In the genomic region with DNA sequence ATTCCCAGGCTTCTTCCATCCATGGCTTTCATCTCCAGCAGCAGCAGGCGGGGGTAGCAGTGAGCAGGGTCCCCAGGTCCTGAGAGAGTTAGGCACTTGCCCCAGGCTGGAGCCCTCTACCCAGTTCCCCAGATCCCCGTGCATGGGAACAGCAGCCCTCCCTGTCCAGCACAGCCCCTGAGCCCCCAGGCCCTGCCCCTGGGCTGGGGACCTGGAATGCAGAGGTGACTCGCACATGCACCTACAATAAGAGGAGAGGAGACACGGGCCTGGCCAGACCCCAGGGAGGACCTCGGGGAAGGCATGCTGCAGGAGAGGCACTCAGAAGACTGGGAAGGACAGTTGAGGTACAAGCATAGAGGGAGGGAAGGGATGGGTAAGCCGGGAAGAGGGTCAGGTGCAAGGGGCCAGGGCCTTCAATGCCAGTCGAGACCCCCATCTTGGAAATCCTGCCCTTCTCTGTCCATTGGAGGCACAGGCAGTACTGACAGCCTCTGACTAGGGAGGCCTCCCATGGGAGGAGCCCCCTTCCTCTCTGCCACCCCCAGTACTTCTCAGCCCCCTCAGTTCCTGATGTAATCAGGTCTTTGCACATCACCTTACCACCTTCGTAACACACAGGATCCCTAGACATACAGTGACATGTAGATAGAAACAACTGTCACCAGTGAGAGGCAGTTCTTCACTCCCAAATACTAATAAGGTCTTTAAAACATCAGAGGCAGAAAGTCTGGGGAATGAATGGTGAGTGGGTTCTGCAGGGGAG, we compare ENCODE assay signal across 15 cellular contexts.
DNase-seq lines count a peak whose midpoint lies in the region; ATAC-seq and TF ChIP-seq lines count a peak whose summit lies in the region.
"Had no signal": no experiment of that assay in that cellular context is flagged by ENCODE, and none has a peak within 500 bp of the region (broad histone marks: within the 10 kb centered on the region; RNA-seq: fewer than 3 reads in every experiment).

No MANE protein-coding gene starts in this region.

- no peak overlapping the region for H3K27ac ChIP-seq in naive thymus-derived CD4-positive, alpha-beta T cell (ENCODE audit: low read depth, low read length)
- H3K27ac ChIP-seq in tibial nerve: no peak overlapping the region

- H3K27me3 Mint-ChIP-seq in activated naive CD8-positive, alpha-beta T cell treated with anti-CD3 and anti-CD28 coated beads, Interleukin-2, amount 10 ng/mL, durations not matched to agents 7 days and 5 days: no peaks in the 10 kb centered on the region
- no peaks in the 10 kb centered on the region for H3K27me3 Mint-ChIP-seq in activated naive CD8-positive, alpha-beta T cell treated with anti-CD3 and anti-CD28 coated beads for 36 hours
- H3K27me3 Mint-ChIP-seq in effector memory CD8-positive, alpha-beta T cell: no peaks in the 10 kb centered on the region
- peaks cover 0 to 65% (median 0%) of the 10 kb centered on the region in 5 donors for H3K27me3 Mint-ChIP-seq in naive thymus-derived CD4-positive, alpha-beta T cell
- H3K27me3 Mint-ChIP-seq in activated CD4-positive, alpha-beta memory T cell treated with anti-CD3 and anti-CD28 coated beads for 36 hours: no peaks in the 10 kb centered on the region
- H3K27me3 Mint-ChIP-seq: CD4-positive, alpha-beta T cell had no signal

- H3K27ac Mint-ChIP-seq in activated naive CD8-positive, alpha-beta T cell treated with anti-CD3 and anti-CD28 coated beads, Interleukin-2, amount 10 ng/mL, durations not matched to agents 7 days and 5 days: peak overlapping the region; percentile 40
- H3K27ac Mint-ChIP-seq in activated naive CD8-positive, alpha-beta T cell treated with anti-CD3 and anti-CD28 coated beads for 36 hours: no peak overlapping the region
- H3K27ac Mint-ChIP-seq in effector memory CD8-positive, alpha-beta T cell: peak overlapping the region; percentile 9 to 26
- H3K27ac Mint-ChIP-seq in naive thymus-derived CD4-positive, alpha-beta T cell: peak overlapping the region in 5 of 9 donors; percentile 8 to 63 (median 48)
- no peak overlapping the region for H3K27ac Mint-ChIP-seq in activated CD4-positive, alpha-beta memory T cell treated with anti-CD3 and anti-CD28 coated beads for 36 hours
- H3K27ac Mint-ChIP-seq: CD4-positive, alpha-beta T cell; IgD-negative memory B cell had no signal

- 81 to 92% methylated on average over 8 of the region's 8 CpGs for WGBS in tibial nerve, 2 donors

- no peak for ATAC-seq in activated naive CD8-positive, alpha-beta T cell treated with anti-CD3 and anti-CD28 coated beads, Interleukin-2, amount 10 ng/mL, durations not matched to agents 7 days and 5 days (ENCODE audit: low read depth)
- ATAC-seq in effector memory CD8-positive, alpha-beta T cell (replicated peaks): no peak
- no peak for ATAC-seq in naive thymus-derived CD4-positive, alpha-beta T cell
- no peak for ATAC-seq in GM19397 (IDR thresholded peaks at IDR 0.05; ENCODE audit: unreplicated experiment)
- ATAC-seq: GM12878 had no signal

- no peak overlapping the region for H3K4me3 Mint-ChIP-seq in activated naive CD8-positive, alpha-beta T cell treated with anti-CD3 and anti-CD28 coated beads, Interleukin-2, amount 10 ng/mL, durations not matched to agents 7 days and 5 days
- no peak overlapping the region for H3K4me3 Mint-ChIP-seq in activated naive CD8-positive, alpha-beta T cell treated with anti-CD3 and anti-CD28 coated beads for 36 hours
- no peak overlapping the region for H3K4me3 Mint-ChIP-seq in effector memory CD8-positive, alpha-beta T cell
- no peak overlapping the region for H3K4me3 Mint-ChIP-seq in naive thymus-derived CD4-positive, alpha-beta T cell
- H3K4me3 Mint-ChIP-seq in activated CD4-positive, alpha-beta memory T cell treated with anti-CD3 and anti-CD28 coated beads for 36 hours: no peak overlapping the region
- H3K4me3 Mint-ChIP-seq: CD4-positive, alpha-beta T cell; IgD-negative memory B cell had no signal

- peaks cover 10% of the 10 kb centered on the region for H3K4me1 Mint-ChIP-seq in activated naive CD8-positive, alpha-beta T cell treated with anti-CD3 and anti-CD28 coated beads, Interleukin-2, amount 10 ng/mL, durations not matched to agents 7 days and 5 days
- peaks cover 20% of the 10 kb centered on the region for H3K4me1 Mint-ChIP-seq in activated naive CD8-positive, alpha-beta T cell treated with anti-CD3 and anti-CD28 coated beads for 36 hours
- peaks cover 37 to 40% of the 10 kb centered on the region in 2 donors for H3K4me1 Mint-ChIP-seq in effector memory CD8-positive, alpha-beta T cell (ENCODE audit: low read depth in 2 of 2)
- peaks cover 5 to 40% (median 30%) of the 10 kb centered on the region in 7 donors for H3K4me1 Mint-ChIP-seq in naive thymus-derived CD4-positive, alpha-beta T cell
- H3K4me1 Mint-ChIP-seq in activated CD4-positive, alpha-beta memory T cell treated with anti-CD3 and anti-CD28 coated beads for 36 hours (ENCODE audit: low read depth): peaks cover 1% of the 10 kb centered on the region

- TF ChIP-seq POLR2A in tibial nerve (IDR thresholded peaks at IDR 0.05): no peak

- CTCF ChIA-PET in naive thymus-derived CD4-positive, alpha-beta T cell (lab: Charles Lee): no interaction called here
- CTCF ChIA-PET in activated CD4-positive, alpha-beta memory T cell treated with anti-CD3 and anti-CD28 coated beads for 36 hours (lab: Charles Lee): no interaction called here

- TF ChIP-seq EP300 in tibial nerve (IDR thresholded peaks at IDR 0.05): no peak

- no peak for DNase-seq in activated naive CD8-positive, alpha-beta T cell treated with anti-CD3 and anti-CD28 coated beads, Interleukin-2, amount 10 ng/mL, durations not matched to agents 7 days and 5 days
- no peak for DNase-seq in activated naive CD8-positive, alpha-beta T cell treated with anti-CD3 and anti-CD28 coated beads for 36 hours
- DNase-seq in effector memory CD8-positive, alpha-beta T cell: no peak
- no peak for DNase-seq in naive thymus-derived CD4-positive, alpha-beta T cell
- DNase-seq in tibial nerve (ENCODE audit: low spot score in 2 of 2) (no peak), T1000 (lab: John Stamatoyannopoulos, UW) (no peak)
- DNase-seq in activated CD4-positive, alpha-beta memory T cell treated with anti-CD3 and anti-CD28 coated beads for 36 hours: no peak
- DNase-seq: ACHN; C1 segment of cervical spinal cord; CD4-positive, alpha-beta T cell; DMS79; HCEC 1CT had no signal

- no peaks in the 10 kb centered on the region for H3K36me3 ChIP-seq in naive thymus-derived CD4-positive, alpha-beta T cell (ENCODE audit: control insufficient read depth in 2 of 3, insufficient read depth in 3 of 3, low read length in 3 of 3)
- H3K36me3 ChIP-seq in tibial nerve: peaks cover 0 to 56% (median 0%) of the 10 kb centered on the region in 3 donors

- peaks cover 4 to 13% of the 10 kb centered on the region in 2 donors for H3K4me1 ChIP-seq in naive thymus-derived CD4-positive, alpha-beta T cell (ENCODE audit: control insufficient read depth in 2 of 2, insufficient read depth in 2 of 2, low read length in 2 of 2)
- peaks cover 0 to 18% (median 0%) of the 10 kb centered on the region in 4 donors for H3K4me1 ChIP-seq in tibial nerve

- H3K36me3 Mint-ChIP-seq in activated naive CD8-positive, alpha-beta T cell treated with anti-CD3 and anti-CD28 coated beads, Interleukin-2, amount 10 ng/mL, durations not matched to agents 7 days and 5 days: peaks cover 29% of the 10 kb centered on the region
- H3K36me3 Mint-ChIP-seq in activated naive CD8-positive, alpha-beta T cell treated with anti-CD3 and anti-CD28 coated beads for 36 hours: peaks cover 15% of the 10 kb centered on the region
- H3K36me3 Mint-ChIP-seq in effector memory CD8-positive, alpha-beta T cell (ENCODE audit: insufficient read depth): peaks cover 31% of the 10 kb centered on the region
- peaks cover 4 to 8% (median 4%) of the 10 kb centered on the region in 5 donors for H3K36me3 Mint-ChIP-seq in naive thymus-derived CD4-positive, alpha-beta T cell
- no peaks in the 10 kb centered on the region for H3K36me3 Mint-ChIP-seq in activated CD4-positive, alpha-beta memory T cell treated with anti-CD3 and anti-CD28 coated beads for 36 hours

- POLR2A ChIA-PET in activated naive CD8-positive, alpha-beta T cell treated with anti-CD3 and anti-CD28 coated beads, Interleukin-2, amount 10 ng/mL, durations not matched to agents 7 days and 5 days (lab: Charles Lee): no interaction called here
- POLR2A ChIA-PET in naive thymus-derived CD4-positive, alpha-beta T cell (lab: Charles Lee): no interaction called here
- POLR2A ChIA-PET in activated CD4-positive, alpha-beta memory T cell treated with anti-CD3 and anti-CD28 coated beads for 36 hours (lab: Charles Lee): no interaction called here

- no peaks in the 10 kb centered on the region for H3K9me3 ChIP-seq in naive thymus-derived CD4-positive, alpha-beta T cell (ENCODE audit: control insufficient read depth in 2 of 3, low read length in 3 of 3)
- H3K9me3 ChIP-seq in tibial nerve: no peaks in the 10 kb centered on the region

- no peaks in the 10 kb centered on the region for H3K27me3 ChIP-seq in naive thymus-derived CD4-positive, alpha-beta T cell (ENCODE audit: control insufficient read depth in 2 of 2, insufficient read depth in 2 of 2, low read length in 2 of 2)
- H3K27me3 ChIP-seq in tibial nerve: no peaks in the 10 kb centered on the region

- TF ChIP-seq CTCF in tibial nerve (IDR thresholded peaks at IDR 0.05): no peak

- intact Hi-C loops in naive thymus-derived CD4-positive, alpha-beta T cell (cut with micrococcal nuclease): no loop called here
- intact Hi-C loops in activated CD4-positive, alpha-beta memory T cell treated with anti-CD3 and anti-CD28 coated beads for 36 hours (cut with micrococcal nuclease): loop anchor here (10.0 kb wide), 1 partner anchor 154 kb away; a partner anchor contains a TSS

- no peak overlapping the region for H3K4me3 ChIP-seq in naive thymus-derived CD4-positive, alpha-beta T cell (ENCODE audit: low read length)
- H3K4me3 ChIP-seq in tibial nerve: no peak overlapping the region
- H3K4me3 ChIP-seq: GM12878 had no signal

- H3K9me3 Mint-ChIP-seq in activated naive CD8-positive, alpha-beta T cell treated with anti-CD3 and anti-CD28 coated beads, Interleukin-2, amount 10 ng/mL, durations not matched to agents 7 days and 5 days: no peaks in the 10 kb centered on the region
- peaks cover 3% of the 10 kb centered on the region for H3K9me3 Mint-ChIP-seq in activated naive CD8-positive, alpha-beta T cell treated with anti-CD3 and anti-CD28 coated beads for 36 hours
- no peaks in the 10 kb centered on the region for H3K9me3 Mint-ChIP-seq in effector memory CD8-positive, alpha-beta T cell
- peaks cover 0 to 6% (median 0%) of the 10 kb centered on the region in 11 donors for H3K9me3 Mint-ChIP-seq in naive thymus-derived CD4-positive, alpha-beta T cell
- H3K9me3 Mint-ChIP-seq in activated CD4-positive, alpha-beta memory T cell treated with anti-CD3 and anti-CD28 coated beads for 36 hours: peaks cover 4% of the 10 kb centered on the region
- H3K9me3 Mint-ChIP-seq: CD4-positive, alpha-beta T cell had no signal

Comparison
In these comparisons a context has a peak if more than half of its experiments do, and no peak if none do; other contexts are left out.
1. H3K27ac Mint-ChIP-seq: peak in activated naive CD8-positive, alpha-beta T cell treated with anti-CD3 and anti-CD28 coated beads, Interleukin-2, amount 10 ng/mL, durations not matched to agents 7 days and 5 days (single experiment), effector memory CD8-positive, alpha-beta T cell (2 of 2) and naive thymus-derived CD4-positive, alpha-beta T cell (5 of 9); none in activated naive CD8-positive, alpha-beta T cell treated with anti-CD3 and anti-CD28 coated beads for 36 hours (single experiment) and activated CD4-positive, alpha-beta memory T cell treated with anti-CD3 and anti-CD28 coated beads for 36 hours (single experiment).